8 cellular contexts compared by ENCODE assay signal in the genomic region with DNA sequence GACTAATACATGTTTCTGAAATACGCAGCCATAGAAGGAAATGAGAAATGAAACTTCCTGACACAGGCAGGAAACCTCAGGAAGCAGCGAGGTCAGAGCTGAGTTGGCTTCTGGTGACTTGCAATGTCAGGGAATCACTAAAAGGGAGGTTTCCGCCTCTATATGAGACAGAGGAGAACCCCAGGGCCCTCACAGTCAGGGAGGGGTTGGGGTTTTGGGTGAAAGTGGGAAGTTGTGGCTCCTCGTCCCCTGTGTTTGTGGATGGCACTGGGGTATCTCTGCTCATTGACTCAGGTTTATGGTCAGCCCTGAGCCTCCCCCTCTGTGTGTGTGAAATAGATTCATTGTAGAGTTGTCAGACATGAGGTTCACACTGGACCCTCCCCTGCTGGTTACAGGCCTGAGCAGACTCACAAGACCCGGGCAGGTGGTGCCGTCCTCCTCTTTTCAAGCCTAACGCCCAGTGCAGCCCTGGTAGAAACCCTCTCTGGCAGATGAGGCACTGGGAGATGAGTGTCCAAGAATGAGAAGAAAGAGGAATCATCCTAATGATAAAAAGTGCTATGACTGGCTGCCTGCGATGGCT. TPM values are rescaled to one million over a fixed set of nuclear protein-coding genes. Genes with fewer than 3 reads are reported as not detected.
DNase-seq lines count a peak whose midpoint lies in the region; ATAC-seq and TF ChIP-seq lines count a peak whose summit lies in the region.

No MANE protein-coding gene starts in this region.

- TF ChIP-seq CTCF in sigmoid colon (IDR thresholded peaks at IDR 0.05) = no peak

- 55 to 70% methylated on average over 8 of the region's 8 CpGs for WGBS in sigmoid colon, 2 donors

- TF ChIP-seq EP300 in sigmoid colon (IDR thresholded peaks at IDR 0.05) = no peak

- no peak overlapping the region for H3K27ac ChIP-seq in sigmoid colon

- ATAC-seq in esophagus mucosa (peak; percentile 11), HG03565 (IDR thresholded peaks at IDR 0.05; ENCODE audit: unreplicated experiment) (no peak), GM21528 (IDR thresholded peaks at IDR 0.05; ENCODE audit: low FRiP score, unreplicated experiment) (no peak)

- TF ChIP-seq POLR2A in sigmoid colon (IDR thresholded peaks at IDR 0.05) = no peak

- H3K36me3 ChIP-seq in sigmoid colon = no peaks in the 10 kb centered on the region

- H3K4me1 ChIP-seq in sigmoid colon = no peaks in the 10 kb centered on the region

- H3K4me3 ChIP-seq in sigmoid colon = no peak overlapping the region

- DNase-seq in EL (peak; percentile 45), RPMI8226 (peak; percentile 89), sigmoid colon (peak; percentile 71), NCI-H1092 (lab: John Stamatoyannopoulos, UW) (no peak), NCI-H2107 (lab: John Stamatoyannopoulos, UW) (no peak)

- intact Hi-C loops in sigmoid colon (cut with DNase I) = no loop called here

- peaks cover 0 to 20% (median 5%) of the 10 kb centered on the region in 3 donors for H3K27me3 ChIP-seq in sigmoid colon

- no peaks in the 10 kb centered on the region for H3K9me3 ChIP-seq in sigmoid colon

RNA-seq across cellular contexts. Expression of a gene that starts 5.5 kb away (rescaled TPM):
- total RNA-seq in esophagus mucosa (not detected), sigmoid colon (1 to 10 TPM; 1.8 to 3.2 (median 2.3) TPM)
- polyA plus RNA-seq in sigmoid colon = 1 to 10 TPM; 1.2 to 2.3 (median 1.5) TPM

RNA-seq across cellular contexts. Expression of a gene that starts 9.0 kb away (rescaled TPM):
- total RNA-seq in esophagus mucosa = 0.32 TPM
- total RNA-seq in sigmoid colon = 10 to 100 TPM in 3 of 4 donors, 1 to 10 TPM in 1; 8.4 to 23.5 (median 11.7) TPM
- 10 to 100 TPM in 1 of 3 donors, 1 to 10 TPM in 2; 2.2 to 27.0 (median 4.2) TPM for polyA plus RNA-seq in sigmoid colon

RNA-seq across cellular contexts. Expression of a gene that starts 25.3 kb away (rescaled TPM):
- total RNA-seq in esophagus mucosa (0.72 TPM), sigmoid colon (10 to 100 TPM; 12.5 to 19.3 (median 16.8) TPM)
- polyA plus RNA-seq in sigmoid colon = 1 to 10 TPM; 4.2 to 7.2 (median 4.9) TPM

RNA-seq across cellular contexts. Expression of a gene that starts 32.8 kb away (rescaled TPM):
- total RNA-seq in esophagus mucosa (0.84 TPM), sigmoid colon (1 to 10 TPM; 2.5 to 5.0 (median 3.5) TPM)
- 1 to 10 TPM; 2.4 to 5.9 (median 5.5) TPM for polyA plus RNA-seq in sigmoid colon

RNA-seq across cellular contexts. Expression of a gene that starts 47.5 kb away (rescaled TPM):
- 1,727 TPM for total RNA-seq in esophagus mucosa
- total RNA-seq in sigmoid colon = 1,000 to 10,000 TPM; 2,139 to 2,970 (median 2,693) TPM
- polyA plus RNA-seq in sigmoid colon = 1,000 to 10,000 TPM; 3,254 to 5,599 (median 3,699) TPM

Comparison
In these comparisons a context has a peak if more than half of its experiments do, and no peak if none do; other contexts are left out.
1. DNase-seq: peak in EL (single experiment), RPMI8226 (single experiment) and sigmoid colon (single experiment); none in NCI-H1092 (single experiment) and NCI-H2107 (single experiment).